Comparison of ENCODE assay signal across 18 cellular contexts in the genomic region with DNA sequence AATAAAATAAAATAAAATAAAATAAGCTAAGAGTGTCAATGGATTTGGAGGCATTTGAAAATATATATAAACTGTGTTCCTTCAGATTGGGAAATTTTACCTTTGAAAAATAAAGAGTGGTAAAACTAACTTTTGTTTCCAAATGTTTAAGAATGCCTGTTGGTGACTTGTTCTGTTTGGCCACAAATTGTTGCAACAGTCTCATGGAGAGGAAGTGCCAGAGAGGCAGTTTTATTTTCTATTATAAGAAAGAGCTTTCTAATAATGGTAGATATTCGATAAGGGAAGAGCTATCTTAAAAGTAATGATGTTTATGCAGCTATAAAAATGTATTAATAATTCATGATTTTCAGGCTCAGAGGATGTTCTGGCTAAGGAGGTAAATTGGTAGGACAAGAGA.
"Had no signal": no experiment of that assay in that cellular context is flagged by ENCODE, and none has a peak within 500 bp of the region (broad histone marks: within the 10 kb centered on the region; RNA-seq: fewer than 3 reads in every experiment).

No MANE protein-coding gene starts in this region.

- DNase-seq: effector memory CD8-positive, alpha-beta T cell; erythroblast; esophagus squamous epithelium; left ventricle myocardium superior; lower lobe of right lung; natural killer cell; occipital lobe; ovary; posterior cingulate gyrus; psoas muscle; right cardiac atrium; sigmoid colon; stimulated activated CD4-positive, alpha-beta T cell treated with anti-CD3 and anti-CD28 coated beads, Interleukin-2, amount 100 ng/mL, for 24 hours; stimulated activated CD4-positive, alpha-beta T cell treated with anti-CD3 and anti-CD28 coated beads, Interleukin-4, amount 100 ng/mL, for 24 hours; stimulated activated naive CD4-positive, alpha-beta T cell treated with Interleukin-2 at 50 U/mL for 16 hours; stomach; thyroid gland; trophoblast cell had no signal
